In genomic region chr1:9445081-9445480, GRCh38 we compare ENCODE assay signal across 7 cellular contexts.
DNase-seq lines count a peak whose midpoint lies in the region; ATAC-seq, FAIRE-seq and TF ChIP-seq lines count a peak whose summit lies in the region.
"Not testable (repeated sequence)": the region's sequence is repeated elsewhere in the genome, so short reads cannot be mapped to it uniquely, and the experiment has no call there.

No MANE protein-coding gene starts in this region.

- ATAC-seq in IMR-90 (ENCODE audit: low read depth); gastrocnemius medialis: not testable (repeated sequence)

- in situ Hi-C loops in IMR-90 (cut with MboI; ENCODE audit: low sequenced_read_pairs): not testable (repeated sequence)
- in situ Hi-C loops in gastrocnemius medialis (cut with MboI; ENCODE audit: low sequenced_read_pairs in 4 of 4): loop anchor here in 1 of 4 donors (10.0 kb wide), 1 partner anchor 70 kb away; no protein-coding TSS in a partner anchor

- intact Hi-C loops in IMR-90 (cut with micrococcal nuclease): not testable (repeated sequence)
- intact Hi-C loops in gastrocnemius medialis (cut with DNase I; ENCODE audit: low total_unique reads): loop anchor here (5.0 kb wide), 2 partner anchors 83 to 318 kb away; partner anchors contain the start of gene GPR157

- not testable (repeated sequence) for H4K91ac ChIP-seq in IMR-90 (ENCODE audit: insufficient read depth, low read depth, low read length)

- H4K5ac ChIP-seq in IMR-90 (ENCODE audit: low read depth, low read length): not testable (repeated sequence)

- H3K18ac ChIP-seq in IMR-90 (ENCODE audit: low read depth, low read length): not testable (repeated sequence)

- not testable (repeated sequence) for H3K36me3 Mint-ChIP-seq in astrocyte (ENCODE audit: low read depth, unreplicated experiment); mesothelial cell of epicardium; osteocyte (ENCODE audit: unreplicated experiment)

- TF ChIP-seq POLR2A in IMR-90 (IDR thresholded peaks at IDR 0.05; ENCODE audit: low read depth, low read length); gastrocnemius medialis (IDR thresholded peaks at IDR 0.05): not testable (repeated sequence)

- H2BK20ac ChIP-seq in IMR-90 (ENCODE audit: low read depth, low read length): peak overlapping the region; percentile 34; the same call in 1 of the 2 replicates

- not testable (repeated sequence) for H3K27me3 ChIP-seq in IMR-90 (ENCODE audit: control insufficient read depth, insufficient read depth, low read length); astrocyte (ENCODE audit: insufficient read depth, low read length); gastrocnemius medialis

- not testable (repeated sequence) for H4K8ac ChIP-seq in IMR-90 (ENCODE audit: low read depth in 2 of 2, low read length in 2 of 2)

- not testable (repeated sequence) for TF ChIP-seq CTCF in IMR-90 (conservative IDR thresholded peaks at IDR 0.05; ENCODE audit: low read depth, low read length); RWPE1 (conservative IDR thresholded peaks at IDR 0.05; ENCODE audit: low read depth); astrocyte (IDR thresholded peaks at IDR 0.05; ENCODE audit: insufficient read depth, low read depth, low read length); mesothelial cell of epicardium (IDR thresholded peaks at IDR 0.05; ENCODE audit: unreplicated experiment); osteocyte (IDR thresholded peaks at IDR 0.05); gastrocnemius medialis (IDR thresholded peaks at IDR 0.05 in 4 of 5, conservative IDR thresholded peaks at IDR 0.05 in 1 of 5)

- H3K4me1 ChIP-seq in IMR-90 (ENCODE audit: control insufficient read depth, insufficient read depth, low read length): peaks cover 18% of the 10 kb centered on the region
- H3K4me1 ChIP-seq in astrocyte (ENCODE audit: insufficient read depth, low read length): peaks cover 48% of the 10 kb centered on the region
- H3K4me1 ChIP-seq in gastrocnemius medialis: peaks cover 63 to 64% of the 10 kb centered on the region in 2 donors

- peaks cover 23% of the 10 kb centered on the region for H3K9me1 ChIP-seq in IMR-90 (ENCODE audit: insufficient read depth, low read length)

- not testable (repeated sequence) for H2BK5ac ChIP-seq in IMR-90 (ENCODE audit: low read depth, low read length, poor library complexity, severe bottlenecking)

- H3K4me3 Mint-ChIP-seq in astrocyte (ENCODE audit: unreplicated experiment); mesothelial cell of epicardium; osteocyte (ENCODE audit: unreplicated experiment): not testable (repeated sequence)

- TF ChIP-seq RAD21 in IMR-90 (IDR thresholded peaks at IDR 0.05; ENCODE audit: low read length): not testable (repeated sequence)

- DNase-seq in IMR-90; RWPE1 (ENCODE audit: low spot score); astrocyte (ENCODE audit: low read depth); epithelial cell of prostate (ENCODE audit: low read depth, low spot score); mesothelial cell of epicardium (ENCODE audit: low spot score in 2 of 2, unreplicated experiment in 2 of 2); osteocyte (ENCODE audit: extremely low spot score, unreplicated experiment); gastrocnemius medialis: not testable (repeated sequence)

- not testable (repeated sequence) for H3K56ac ChIP-seq in IMR-90 (ENCODE audit: extremely low read depth, insufficient read depth, low read length)

- H3K79me1 ChIP-seq in IMR-90 (ENCODE audit: low read depth in 1 of 2, low read length in 2 of 2): not testable (repeated sequence)

- WGBS in IMR-90 (ENCODE audit: extremely low coverage in 2 of 2, insufficient read length in 1 of 2), 2 experiments: no CpG with 5 or more reads among the region's 10 CpGs

- H3K27ac Mint-ChIP-seq in astrocyte (ENCODE audit: unreplicated experiment) (peak overlapping the region; percentile 53), mesothelial cell of epicardium (peak overlapping the region; percentile 34), osteocyte (ENCODE audit: unreplicated experiment) (peak overlapping the region; percentile 99)

- not testable (repeated sequence) for H3K14ac ChIP-seq in IMR-90 (replicated peaks; ENCODE audit: low read depth, low read length)

- H3K4me1 Mint-ChIP-seq in astrocyte (ENCODE audit: low read depth, unreplicated experiment) (peaks cover 64% of the 10 kb centered on the region), mesothelial cell of epicardium (peaks cover 61% of the 10 kb centered on the region), osteocyte (ENCODE audit: unreplicated experiment) (peaks cover 86% of the 10 kb centered on the region)

- not testable (repeated sequence) for H3K4me2 ChIP-seq in IMR-90 (ENCODE audit: low read depth, low read length); astrocyte (ENCODE audit: low read length)

- not testable (repeated sequence) for BruUV-seq in IMR-90 (replicated peaks; lab: Mats Ljungman, UMichigan)

- H2BK15ac ChIP-seq in IMR-90 (ENCODE audit: low read depth, low read length): not testable (repeated sequence)

- H3K27me3 Mint-ChIP-seq in astrocyte (ENCODE audit: low read depth, unreplicated experiment); mesothelial cell of epicardium (ENCODE audit: low read depth); osteocyte (ENCODE audit: unreplicated experiment): not testable (repeated sequence)

- not testable (repeated sequence) for H3K27ac ChIP-seq in IMR-90 (ENCODE audit: insufficient read depth, low read length); astrocyte (ENCODE audit: low read depth, low read length)
- H3K27ac ChIP-seq in RWPE1 (peak overlapping the region; percentile 95), epithelial cell of prostate (peak overlapping the region; percentile 76), gastrocnemius medialis (peak overlapping the region; percentile 80 to 96 (median 91))

- CTCF ChIA-PET in IMR-90 (lab: Yijun Ruan, JAX): interaction anchor here (0.7 to 1.4 kb wide), 2 partner anchors 32 to 54 kb away, joined by 3 to 5 read pairs; no protein-coding TSS in a partner anchor
- CTCF ChIA-PET in RWPE1 (lab: Yijun Ruan, JAX): not testable (repeated sequence)

- peak overlapping the region; percentile 57; the same call in 1 of the 2 replicates for H2AK5ac ChIP-seq in IMR-90 (ENCODE audit: low read depth, low read length)

- H2AFZ ChIP-seq in IMR-90 (replicated peaks; ENCODE audit: low read length, poor library complexity); astrocyte (ENCODE audit: low read depth, low read length): not testable (repeated sequence)

- not testable (repeated sequence) for H3K23ac ChIP-seq in IMR-90 (ENCODE audit: low read depth, low read length)

- POLR2A ChIA-PET in IMR-90 (lab: Charles Lee; ENCODE audit: unreplicated experiment); RWPE1 (lab: Yijun Ruan, JAX; ENCODE audit: low non-redundant PET): not testable (repeated sequence)

- not testable (repeated sequence) for H3K36me3 ChIP-seq in IMR-90 (ENCODE audit: control insufficient read depth, insufficient read depth, low read length); astrocyte (ENCODE audit: insufficient read depth, low read length); gastrocnemius medialis

- dilution Hi-C loops in IMR-90 (cut with HindIII; ENCODE audit: low sequenced_read_pairs, unreplicated experiment): not testable (repeated sequence)

- H3K9me3 ChIP-seq in IMR-90 (ENCODE audit: control insufficient read depth, insufficient read depth, low read length); astrocyte (ENCODE audit: insufficient read depth, low read depth, low read length); gastrocnemius medialis: not testable (repeated sequence)

- FAIRE-seq in astrocyte (lab: Jason Lieb, UNC): not testable (repeated sequence)

- H2BK120ac ChIP-seq in IMR-90 (ENCODE audit: low read depth, low read length): peak overlapping the region; percentile 48; the same call in 1 of the 2 replicates

- H3K4ac ChIP-seq in IMR-90 (ENCODE audit: low read depth, low read length): peak overlapping the region; percentile 53; the same call in 1 of the 2 replicates

- H2AK9ac ChIP-seq in IMR-90 (replicated peaks; ENCODE audit: low read depth, low read length, poor library complexity): not testable (repeated sequence)

- not testable (repeated sequence) for H3K9ac ChIP-seq in IMR-90 (ENCODE audit: low read depth, low read length); astrocyte (ENCODE audit: low read length)

- not testable (repeated sequence) for H4K20me1 ChIP-seq in IMR-90 (ENCODE audit: insufficient read depth, low read length); astrocyte (ENCODE audit: insufficient read depth, low read length)

- not testable (repeated sequence) for H3K4me3 ChIP-seq in IMR-90 (ENCODE audit: insufficient read depth, low read depth, low read length); astrocyte (ENCODE audit: insufficient read depth, low read depth, low read length); gastrocnemius medialis

- H3K9me3 Mint-ChIP-seq in astrocyte (ENCODE audit: unreplicated experiment); mesothelial cell of epicardium; osteocyte (ENCODE audit: unreplicated experiment): not testable (repeated sequence)

- not testable (repeated sequence) for H3K79me2 ChIP-seq in astrocyte (ENCODE audit: insufficient read depth, low read length)

Comparison
In these comparisons a context has a peak if more than half of its experiments do, and no peak if none do; other contexts are left out.
1. H3K27ac Mint-ChIP-seq: peak in every context shown above with its lines; median percentile 99 in osteocyte; 53 in astrocyte; 34 in mesothelial cell of epicardium.